ENCODE assay signal across 17 cellular contexts in genomic region chr1:176863613-176864012, GRCh38.
"Had no signal": no experiment of that assay in that cellular context is flagged by ENCODE, and none has a peak within 500 bp of the region (broad histone marks: within the 10 kb centered on the region; RNA-seq: fewer than 3 reads in every experiment).

No MANE protein-coding gene starts in this region.

- DNase-seq: cerebellar nuclear complex; dermis blood vessel endothelial cell; glutamatergic neuron; mucosa of descending colon; naive thymus-derived CD8-positive, alpha-beta T cell; posterior cingulate gyrus; spleen; stimulated activated CD4-positive, alpha-beta T cell treated with anti-CD3 and anti-CD28 coated beads, Interleukin-15, amount 100 ng/mL, for 24 hours; stimulated activated CD4-positive, alpha-beta T cell treated with anti-CD3 and anti-CD28 coated beads, Interleukin-1b, Interleukin-23, amount 100 ng/mL, for 48 hours; stimulated activated CD4-positive, alpha-beta T cell treated with anti-CD3 and anti-CD28 coated beads, Interleukin-4, amount 100 ng/mL, for 24 hours; tibial artery; upper lobe of right lung had no signal

- H3K9me3 ChIP-seq: gastroesophageal sphincter, mucosa of descending colon, neutrophil, spleen, tibial artery, upper lobe of right lung had no signal

- ATAC-seq: esophagus mucosa; gastroesophageal sphincter; mucosa of descending colon; naive thymus-derived CD8-positive, alpha-beta T cell; sciatic nerve; stimulated activated memory B cell treated with anti-CD40 and anti-IgM and Interleukin-4, amounts not matched to agents 10 μg/mL and 1 μg/mL and 100 μg/mL, for 72 hours; upper lobe of right lung had no signal

- H3K4me1 ChIP-seq: gastroesophageal sphincter, spleen, tibial artery, upper lobe of right lung had no signal

- H3K27ac ChIP-seq: gastroesophageal sphincter, neutrophil, spleen, tibial artery, upper lobe of right lung had no signal

- H3K36me3 ChIP-seq: gastroesophageal sphincter, neutrophil, spleen, tibial artery, upper lobe of right lung had no signal

- H3K4me3 ChIP-seq: gastroesophageal sphincter, mucosa of descending colon, spleen, tibial artery, upper lobe of right lung had no signal

- H3K27me3 ChIP-seq: gastroesophageal sphincter, neutrophil, spleen, tibial artery, upper lobe of right lung had no signal
